In the genomic region with DNA sequence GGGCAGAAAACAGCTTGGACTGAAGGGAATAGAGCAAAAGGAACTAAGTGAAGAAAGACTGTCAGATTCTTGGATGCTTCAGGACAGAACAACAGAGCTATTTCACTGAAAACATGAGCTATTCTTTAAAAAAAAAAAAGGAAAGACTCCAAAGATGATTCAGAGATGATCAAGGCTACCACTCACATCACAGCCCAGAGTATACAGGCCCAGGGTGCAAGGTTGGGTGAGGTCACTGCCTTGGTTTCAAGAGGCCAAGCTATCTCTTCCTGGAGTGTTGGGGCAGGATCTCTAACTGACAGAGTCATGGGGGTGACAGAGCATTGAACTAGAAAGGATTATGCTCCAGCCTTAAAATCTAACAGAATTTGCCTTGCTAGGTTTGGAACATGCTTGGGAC, we compare ENCODE assay signal across 15 cellular contexts.
DNase-seq lines count a peak whose midpoint lies in the region; ATAC-seq and TF ChIP-seq lines count a peak whose summit lies in the region.
"Had no signal": no experiment of that assay in that cellular context is flagged by ENCODE, and none has a peak within 500 bp of the region (broad histone marks: within the 10 kb centered on the region; RNA-seq: fewer than 3 reads in every experiment).

No MANE protein-coding gene starts in this region.

- H3K27ac ChIP-seq in mesenchymal stem cell (ENCODE audit: low read length, poor library complexity, severe bottlenecking) = no peak overlapping the region
- no peak overlapping the region for H3K27ac ChIP-seq in aorta (ENCODE audit: low read depth in 1 of 2, low read length in 2 of 2)
- H3K27ac ChIP-seq: HL-60 had no signal

- no peak overlapping the region for H3K4ac ChIP-seq in mesenchymal stem cell (ENCODE audit: low read depth in 1 of 2, low read length in 2 of 2)

- H2BK12ac ChIP-seq in mesenchymal stem cell (ENCODE audit: low read length in 2 of 2) = no peak overlapping the region

- H3K9ac ChIP-seq in mesenchymal stem cell (ENCODE audit: low read length) = peak overlapping the region; percentile 67

- H4K8ac ChIP-seq in mesenchymal stem cell (ENCODE audit: low read length) = no peak overlapping the region

- intact Hi-C loops in aorta (cut with DNase I) = no loop called here

- no peak overlapping the region for H2BK5ac ChIP-seq in mesenchymal stem cell (ENCODE audit: low read depth, low read length, poor library complexity, severe bottlenecking)

- H3K18ac ChIP-seq in mesenchymal stem cell (ENCODE audit: low read depth in 1 of 2, low read length in 2 of 2) = no peak overlapping the region

- DNase-seq in MG63 (peak; percentile 40), mesenchymal stem cell (no peak), aorta (no peak), foreskin melanocyte (no peak)
- DNase-seq: C1 segment of cervical spinal cord; CD8-positive, alpha-beta T cell; COR-L47; DMS153; DMS79 treated with DMSO at 0.1 percent for 48 hours; EL had no signal

- H3K4me3 ChIP-seq in MG63 (no peak overlapping the region), mesenchymal stem cell (ENCODE audit: insufficient read depth in 1 of 2, low read depth in 1 of 2, low read length in 2 of 2) (no peak overlapping the region), aorta (ENCODE audit: low read length in 2 of 2) (no peak overlapping the region)
- H3K4me3 ChIP-seq: HAP-1 had no signal

- H3K36me3 ChIP-seq in MG63 (no peaks in the 10 kb centered on the region), mesenchymal stem cell (ENCODE audit: control insufficient read depth in 1 of 2, insufficient read depth in 2 of 2, low read depth in 1 of 2, low read length in 2 of 2) (no peaks in the 10 kb centered on the region), aorta (ENCODE audit: control insufficient read depth in 1 of 2, insufficient read depth in 2 of 2, low read length in 1 of 2) (no peaks in the 10 kb centered on the region)
- H3K36me3 ChIP-seq: HAP-1 had no signal

- no peak overlapping the region for H3K23ac ChIP-seq in mesenchymal stem cell (ENCODE audit: low read length in 2 of 2)

- H4K91ac ChIP-seq in mesenchymal stem cell (ENCODE audit: low read length) = no peak overlapping the region

- peak; percentile 5; the same call in 1 of the 3 replicates for ATAC-seq in SK-N-SH treated with all-trans-retinoic acid at 6 μM for 48 hours
- peak; percentile 29 for ATAC-seq in aorta (ENCODE audit: low FRiP score)
- no peak for ATAC-seq in HG03565 (IDR thresholded peaks at IDR 0.05; ENCODE audit: unreplicated experiment)
- no peak for ATAC-seq in HG02610 (IDR thresholded peaks at IDR 0.05; ENCODE audit: unreplicated experiment)
- ATAC-seq: CD8-positive, alpha-beta T cell had no signal

- no peaks in the 10 kb centered on the region for H3K79me1 ChIP-seq in mesenchymal stem cell (replicated peaks; ENCODE audit: low read length, poor library complexity, severe bottlenecking)

- H2AK5ac ChIP-seq in mesenchymal stem cell (ENCODE audit: low read length, severe bottlenecking) = no peak overlapping the region

- no peak overlapping the region for H2AFZ ChIP-seq in mesenchymal stem cell (ENCODE audit: low read depth, low read length)

- H3K4me2 ChIP-seq in mesenchymal stem cell (ENCODE audit: low read length, poor library complexity, severe bottlenecking) = no peak overlapping the region

- H3K27me3 ChIP-seq in MG63 = no peaks in the 10 kb centered on the region
- H3K27me3 ChIP-seq in mesenchymal stem cell (ENCODE audit: control insufficient read depth in 1 of 2, insufficient read depth in 1 of 2, low read length in 2 of 2) = no peaks in the 10 kb centered on the region
- H3K27me3 ChIP-seq in aorta (ENCODE audit: control insufficient read depth in 1 of 2, insufficient read depth in 2 of 2, low read length in 1 of 2) = no peaks in the 10 kb centered on the region

- H2BK120ac ChIP-seq in mesenchymal stem cell (ENCODE audit: low read depth, low read length) = no peak overlapping the region

- H3K9me3 ChIP-seq in MG63 (no peaks in the 10 kb centered on the region), mesenchymal stem cell (ENCODE audit: control insufficient read depth, low read length) (no peaks in the 10 kb centered on the region), aorta (ENCODE audit: control insufficient read depth, low read length) (no peaks in the 10 kb centered on the region)
- H3K9me3 ChIP-seq: HAP-1 had no signal

- H3K4me1 ChIP-seq in mesenchymal stem cell (ENCODE audit: control insufficient read depth, insufficient read depth, low read depth, low read length) (no peaks in the 10 kb centered on the region), aorta (ENCODE audit: control insufficient read depth in 1 of 2, insufficient read depth in 2 of 2, low read length in 2 of 2) (no peaks in the 10 kb centered on the region)

- H3K14ac ChIP-seq in mesenchymal stem cell (ENCODE audit: low read length in 2 of 2) = no peak overlapping the region

- no peak overlapping the region for H2BK15ac ChIP-seq in mesenchymal stem cell (ENCODE audit: low read depth, poor library complexity, severe bottlenecking)

TF ChIP-seq in SK-N-SH treated with all-trans-retinoic acid at 6 μM for 48 hours, 23 proteins besides CTCF, POLR2A, EP300 and RAD21 (continues in another document):
- no peak for TF ChIP-seq ZC3H10 (CRISPR knock-in tag; IDR thresholded peaks at IDR 0.05)
- TF ChIP-seq ESRRG (CRISPR knock-in tag; IDR thresholded peaks at IDR 0.05) = no peak
- TF ChIP-seq, protein P1, sequence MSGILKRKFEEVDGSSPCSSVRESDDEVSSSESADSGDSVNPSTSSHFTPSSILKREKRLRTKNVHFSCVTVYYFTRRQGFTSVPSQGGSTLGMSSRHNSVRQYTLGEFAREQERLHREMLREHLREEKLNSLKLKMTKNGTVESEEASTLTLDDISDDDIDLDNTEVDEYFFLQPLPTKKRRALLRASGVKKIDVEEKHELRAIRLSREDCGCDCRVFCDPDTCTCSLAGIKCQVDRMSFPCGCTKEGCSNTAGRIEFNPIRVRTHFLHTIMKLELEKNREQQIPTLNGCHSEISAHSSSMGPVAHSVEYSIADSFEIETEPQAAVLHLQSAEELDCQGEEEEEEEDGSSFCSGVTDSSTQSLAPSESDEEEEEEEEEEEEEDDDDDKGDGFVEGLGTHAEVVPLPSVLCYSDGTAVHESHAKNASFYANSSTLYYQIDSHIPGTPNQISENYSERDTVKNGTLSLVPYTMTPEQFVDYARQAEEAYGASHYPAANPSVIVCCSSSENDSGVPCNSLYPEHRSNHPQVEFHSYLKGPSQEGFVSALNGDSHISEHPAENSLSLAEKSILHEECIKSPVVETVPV (CRISPR knock-in tag; IDR thresholded peaks at IDR 0.05) = no peak
- no peak for TF ChIP-seq GLIS3 (CRISPR knock-in tag; IDR thresholded peaks at IDR 0.05)
- TF ChIP-seq SNAI2 (CRISPR knock-in tag; IDR thresholded peaks at IDR 0.05) = no peak
- TF ChIP-seq ARNTL (CRISPR knock-in tag; IDR thresholded peaks at IDR 0.05; ENCODE audit: borderline replicate concordance, low read depth) = no peak
- TF ChIP-seq ZFP3 (CRISPR knock-in tag; IDR thresholded peaks at IDR 0.05) = no peak
- TF ChIP-seq, protein P2, sequence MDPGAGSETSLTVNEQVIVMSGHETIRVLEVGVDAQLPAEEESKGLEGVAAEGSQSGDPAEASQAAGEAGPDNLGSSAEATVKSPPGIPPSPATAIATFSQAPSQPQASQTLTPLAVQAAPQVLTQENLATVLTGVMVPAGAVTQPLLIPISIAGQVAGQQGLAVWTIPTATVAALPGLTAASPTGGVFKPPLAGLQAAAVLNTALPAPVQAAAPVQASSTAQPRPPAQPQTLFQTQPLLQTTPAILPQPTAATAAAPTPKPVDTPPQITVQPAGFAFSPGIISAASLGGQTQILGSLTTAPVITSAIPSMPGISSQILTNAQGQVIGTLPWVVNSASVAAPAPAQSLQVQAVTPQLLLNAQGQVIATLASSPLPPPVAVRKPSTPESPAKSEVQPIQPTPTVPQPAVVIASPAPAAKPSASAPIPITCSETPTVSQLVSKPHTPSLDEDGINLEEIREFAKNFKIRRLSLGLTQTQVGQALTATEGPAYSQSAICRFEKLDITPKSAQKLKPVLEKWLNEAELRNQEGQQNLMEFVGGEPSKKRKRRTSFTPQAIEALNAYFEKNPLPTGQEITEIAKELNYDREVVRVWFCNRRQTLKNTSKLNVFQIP (CRISPR knock-in tag; IDR thresholded peaks at IDR 0.05; ENCODE audit: borderline replicate concordance, low read depth) = no peak
- no peak for TF ChIP-seq TOX (CRISPR knock-in tag; IDR thresholded peaks at IDR 0.05; ENCODE audit: borderline replicate concordance)
- no peak for TF ChIP-seq ZFP30 (CRISPR knock-in tag; IDR thresholded peaks at IDR 0.05)
- TF ChIP-seq, protein P3, sequence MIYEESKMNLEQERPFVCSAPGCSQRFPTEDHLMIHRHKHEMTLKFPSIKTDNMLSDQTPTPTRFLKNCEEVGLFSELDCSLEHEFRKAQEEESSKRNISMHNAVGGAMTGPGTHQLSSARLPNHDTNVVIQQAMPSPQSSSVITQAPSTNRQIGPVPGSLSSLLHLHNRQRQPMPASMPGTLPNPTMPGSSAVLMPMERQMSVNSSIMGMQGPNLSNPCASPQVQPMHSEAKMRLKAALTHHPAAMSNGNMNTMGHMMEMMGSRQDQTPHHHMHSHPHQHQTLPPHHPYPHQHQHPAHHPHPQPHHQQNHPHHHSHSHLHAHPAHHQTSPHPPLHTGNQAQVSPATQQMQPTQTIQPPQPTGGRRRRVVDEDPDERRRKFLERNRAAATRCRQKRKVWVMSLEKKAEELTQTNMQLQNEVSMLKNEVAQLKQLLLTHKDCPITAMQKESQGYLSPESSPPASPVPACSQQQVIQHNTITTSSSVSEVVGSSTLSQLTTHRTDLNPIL (CRISPR knock-in tag; IDR thresholded peaks at IDR 0.05; ENCODE audit: low read depth) = no peak
- TF ChIP-seq, protein P4, sequence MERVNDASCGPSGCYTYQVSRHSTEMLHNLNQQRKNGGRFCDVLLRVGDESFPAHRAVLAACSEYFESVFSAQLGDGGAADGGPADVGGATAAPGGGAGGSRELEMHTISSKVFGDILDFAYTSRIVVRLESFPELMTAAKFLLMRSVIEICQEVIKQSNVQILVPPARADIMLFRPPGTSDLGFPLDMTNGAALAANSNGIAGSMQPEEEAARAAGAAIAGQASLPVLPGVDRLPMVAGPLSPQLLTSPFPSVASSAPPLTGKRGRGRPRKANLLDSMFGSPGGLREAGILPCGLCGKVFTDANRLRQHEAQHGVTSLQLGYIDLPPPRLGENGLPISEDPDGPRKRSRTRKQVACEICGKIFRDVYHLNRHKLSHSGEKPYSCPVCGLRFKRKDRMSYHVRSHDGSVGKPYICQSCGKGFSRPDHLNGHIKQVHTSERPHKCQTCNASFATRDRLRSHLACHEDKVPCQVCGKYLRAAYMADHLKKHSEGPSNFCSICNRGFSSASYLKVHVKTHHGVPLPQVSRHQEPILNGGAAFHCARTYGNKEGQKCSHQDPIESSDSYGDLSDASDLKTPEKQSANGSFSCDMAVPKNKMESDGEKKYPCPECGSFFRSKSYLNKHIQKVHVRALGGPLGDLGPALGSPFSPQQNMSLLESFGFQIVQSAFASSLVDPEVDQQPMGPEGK (CRISPR knock-in tag; IDR thresholded peaks at IDR 0.05; ENCODE audit: borderline replicate concordance) = no peak
- no peak for TF ChIP-seq ZNF565 (CRISPR knock-in tag; conservative IDR thresholded peaks at IDR 0.05; ENCODE audit: low read depth)
- TF ChIP-seq CSDC2 (CRISPR knock-in tag; IDR thresholded peaks at IDR 0.05) = no peak
- TF ChIP-seq RARB (CRISPR knock-in tag; IDR thresholded peaks at IDR 0.05) = no peak
- TF ChIP-seq PPARA (CRISPR knock-in tag; IDR thresholded peaks at IDR 0.05; ENCODE audit: borderline replicate concordance) = no peak

Comparison
In these comparisons a context has a peak if more than half of its experiments do, and no peak if none do; other contexts are left out.
1. ATAC-seq: peak in SK-N-SH treated with all-trans-retinoic acid at 6 μM for 48 hours (single experiment) and aorta (single experiment); none in HG03565 (single experiment) and HG02610 (single experiment).